Comparison of ENCODE assay signal across 23 cellular contexts in genomic region chr12:2242206-2242605, GRCh38.
"Had no signal": no experiment of that assay in that cellular context is flagged by ENCODE, and none has a peak within 500 bp of the region (broad histone marks: within the 10 kb centered on the region; RNA-seq: fewer than 3 reads in every experiment).

No MANE protein-coding gene starts in this region.

- H3K36me3 Mint-ChIP-seq: naive thymus-derived CD4-positive, alpha-beta T cell; stimulated activated naive B cell treated with anti-CD40 and anti-IgM and Interleukin-4, amounts not matched to agents 10 μg/mL and 1 μg/mL and 100 μg/mL, for 72 hours had no signal

- H3K27me3 ChIP-seq: esophagus muscularis mucosa, suprapubic skin, vagina had no signal

- H3K4me1 ChIP-seq: psoas muscle, suprapubic skin had no signal

- H3K4me3 Mint-ChIP-seq: naive thymus-derived CD4-positive, alpha-beta T cell; nephron; stimulated activated naive B cell treated with anti-CD40 and anti-IgM and Interleukin-4, amounts not matched to agents 10 μg/mL and 1 μg/mL and 100 μg/mL, for 72 hours; stimulated activated naive CD8-positive, alpha-beta T cell treated with anti-CD3 and anti-CD28 coated beads, Interleukin-15, Interleukin-2, amounts not matched to agents 100 ng/mL and 50 ng/mL, for 24 hours had no signal

- H3K4me3 ChIP-seq: coronary artery, esophagus muscularis mucosa, psoas muscle, skin epidermis, spleen, suprapubic skin, vagina had no signal

- DNase-seq: dermis blood vessel endothelial cell; effector memory CD4-positive, alpha-beta T cell; head of caudate nucleus; kidney; mesendoderm; midbrain; naive thymus-derived CD4-positive, alpha-beta T cell; nucleus accumbens; psoas muscle; right cardiac atrium; spleen; stimulated activated naive B cell treated with anti-CD40 and anti-IgM and Interleukin-4, amounts not matched to agents 10 μg/mL and 1 μg/mL and 100 μg/mL, for 72 hours; trophoblast cell had no signal

- H3K9me3 Mint-ChIP-seq: naive thymus-derived CD4-positive, alpha-beta T cell; nephron; stimulated activated naive B cell treated with anti-CD40 and anti-IgM and Interleukin-4, amounts not matched to agents 10 μg/mL and 1 μg/mL and 100 μg/mL, for 72 hours; stimulated activated naive CD8-positive, alpha-beta T cell treated with anti-CD3 and anti-CD28 coated beads, Interleukin-15, Interleukin-2, amounts not matched to agents 100 ng/mL and 50 ng/mL, for 24 hours had no signal

- FAIRE-seq: endothelial cell of umbilical vein, frontal cortex, kidney had no signal

- H3K27ac ChIP-seq: coronary artery, psoas muscle, skin epidermis, spleen, suprapubic skin, vagina had no signal

- H3K27ac Mint-ChIP-seq: naive thymus-derived CD4-positive, alpha-beta T cell; nephron; stimulated activated naive B cell treated with anti-CD40 and anti-IgM and Interleukin-4, amounts not matched to agents 10 μg/mL and 1 μg/mL and 100 μg/mL, for 72 hours; stimulated activated naive CD8-positive, alpha-beta T cell treated with anti-CD3 and anti-CD28 coated beads, Interleukin-15, Interleukin-2, amounts not matched to agents 100 ng/mL and 50 ng/mL, for 24 hours had no signal

- H3K9me3 ChIP-seq: esophagus muscularis mucosa, psoas muscle, spleen, suprapubic skin, vagina had no signal

- ATAC-seq: left lobe of liver; naive thymus-derived CD4-positive, alpha-beta T cell; psoas muscle; right cardiac atrium had no signal

- H3K36me3 ChIP-seq: esophagus muscularis mucosa, spleen, suprapubic skin, vagina had no signal
